Comparison of ENCODE assay signal across 8 cellular contexts in the genomic region with DNA sequence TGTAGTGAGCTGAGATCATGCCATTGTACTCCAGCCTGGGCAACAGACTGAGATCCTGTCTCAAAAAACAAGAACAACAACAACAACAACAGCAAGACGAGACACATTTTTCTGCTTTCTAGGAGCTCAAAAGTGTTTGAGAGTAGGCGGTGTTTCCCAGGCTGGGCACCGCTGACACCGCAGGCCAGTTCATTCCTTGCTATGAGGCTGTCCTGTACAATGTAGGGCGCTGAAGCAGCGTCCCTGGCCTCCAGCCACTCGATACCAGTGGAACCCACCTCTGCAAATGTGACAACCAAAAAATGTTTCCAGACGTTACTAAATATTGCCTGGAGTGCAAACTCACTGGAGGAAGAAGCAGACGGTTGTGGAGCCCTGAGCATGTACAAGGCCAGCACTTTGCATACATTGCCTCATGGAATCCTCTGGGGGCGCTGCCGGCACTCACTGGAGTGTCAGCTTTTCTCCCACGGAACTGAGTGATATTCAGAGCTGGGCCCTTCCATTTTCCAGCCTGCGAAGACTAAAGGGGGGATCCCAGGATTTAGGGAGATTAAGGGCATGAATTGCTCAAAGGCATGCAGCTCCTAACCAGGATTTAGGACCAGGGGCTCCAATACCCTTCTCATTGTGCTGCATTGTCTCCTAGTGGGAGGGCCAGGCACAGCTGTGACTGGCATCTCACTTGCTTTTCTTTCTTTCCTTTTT. TPM values are rescaled to one million over a fixed set of nuclear protein-coding genes. Genes with fewer than 3 reads are reported as not detected.
DNase-seq lines count a peak whose midpoint lies in the region; ATAC-seq and TF ChIP-seq lines count a peak whose summit lies in the region.

No MANE protein-coding gene starts in this region.

- H3K9ac ChIP-seq in MM.1S (ENCODE audit: low read length) = no peak overlapping the region

- DNase-seq in GDM1 (lab: John Stamatoyannopoulos, UW) = peak; percentile 53
- DNase-seq in MM.1S = peak; percentile 63
- DNase-seq in T-helper 9 cell = peak; percentile 28
- DNase-seq in body of pancreas = peak; percentile 84 to 89 (median 88)
- peak; percentile 85 for DNase-seq in islet precursor cell
- DNase-seq in stimulated activated CD4-positive, alpha-beta T cell treated with anti-CD3 and anti-CD28 coated beads, Interleukin-12 subunit alpha, Interleukin-12 subunit beta, amount 100 ng/mL, for 48 hours (ENCODE audit: low read depth in 2 of 3, low spot score in 1 of 3) = peak; percentile 35 to 65 (median 46)
- DNase-seq in NCI-H187 treated with DMSO at 0.1 percent for 48 hours (lab: John Stamatoyannopoulos, UW) = no peak

- H3K9me3 ChIP-seq in MM.1S (replicated peaks; ENCODE audit: insufficient read depth, low read length) (no peaks in the 10 kb centered on the region), body of pancreas (no peaks in the 10 kb centered on the region)

- H3K36me3 ChIP-seq in MM.1S (replicated peaks; ENCODE audit: insufficient read depth, low read length) (no peaks in the 10 kb centered on the region), body of pancreas (replicated peaks in 1 of 2; ENCODE audit: insufficient read depth in 1 of 2, low read depth in 2 of 2) (no peaks in the 10 kb centered on the region)

- ATAC-seq in body of pancreas (peak; percentile 81), GM18870 (IDR thresholded peaks at IDR 0.05; ENCODE audit: unreplicated experiment) (no peak)

- H3K79me2 ChIP-seq in MM.1S (ENCODE audit: low read length) = no peaks in the 10 kb centered on the region

- H3K27me3 ChIP-seq in MM.1S (replicated peaks; ENCODE audit: insufficient read depth, low read length) = no peaks in the 10 kb centered on the region
- H3K27me3 ChIP-seq in body of pancreas = no peaks in the 10 kb centered on the region

- peak overlapping the region; percentile 62 for H2AFZ ChIP-seq in MM.1S (ENCODE audit: low read length)

- H3K4me1 ChIP-seq in MM.1S (ENCODE audit: low read length) = 0 out of 2 replicates have a peak, but pooled peaks cover 7% of the 10 kb centered on the region
- H3K4me1 ChIP-seq in body of pancreas = peaks cover 23% of the 10 kb centered on the region

- WGBS in body of pancreas, 2 donors = 38 to 47% methylated on average over 8 to 13 of the region's 13 CpGs

- H3K4me3 ChIP-seq in MM.1S (ENCODE audit: low read length) = no peak overlapping the region
- no peak overlapping the region for H3K4me3 ChIP-seq in body of pancreas

- no peaks in the 10 kb centered on the region for H4K20me1 ChIP-seq in MM.1S (ENCODE audit: insufficient read depth, low read length)

- H3F3A ChIP-seq in MM.1S (ENCODE audit: insufficient read depth, low read length) = 0 out of 2 replicates have a peak, but pooled peaks cover 6% of the 10 kb centered on the region

- H3K4me2 ChIP-seq in MM.1S (ENCODE audit: low read depth, low read length) = peak overlapping the region; percentile 27; the same call in 1 of the 2 replicates

- peak; percentile 86 for TF ChIP-seq CTCF in MM.1S (IDR thresholded peaks at IDR 0.05; ENCODE audit: low read length)
- TF ChIP-seq CTCF in body of pancreas (IDR thresholded peaks at IDR 0.05) = peak; percentile 75 to 84 (median 78)

- H3K27ac ChIP-seq in MM.1S (ENCODE audit: low read length) (no peak overlapping the region), body of pancreas (peak overlapping the region; percentile 5 to 61 (median 32))

- no peaks in the 10 kb centered on the region for H3K9me2 ChIP-seq in MM.1S (replicated peaks; ENCODE audit: insufficient read depth, low read length)

- no peak for TF ChIP-seq POLR2A in body of pancreas (IDR thresholded peaks at IDR 0.05)

- intact Hi-C loops in body of pancreas (cut with DNase I) = no loop called here

RNA-seq across cellular contexts. Expression of a gene that starts 5.8 kb away (rescaled TPM):
- 10 to 100 TPM in 1 of 2 donors, 1 to 10 TPM in 1; 9.1 to 14.8 TPM for total RNA-seq in body of pancreas

RNA-seq across cellular contexts. Expression of a gene that starts 24.1 kb away (rescaled TPM):
- total RNA-seq in body of pancreas = 100 to 1,000 TPM; 262 to 356 TPM

RNA-seq across cellular contexts. Expression of a gene that starts 36.3 kb away (rescaled TPM):
- 100 to 1,000 TPM in 1 of 2 donors, 10 to 100 TPM in 1; 87.2 to 141 TPM for total RNA-seq in body of pancreas

RNA-seq across cellular contexts. Expression of a gene that starts 39.5 kb away (rescaled TPM):
- 1 to 10 TPM in 1 of 2 donors, under 1 TPM in 1; 0.99 to 2.9 TPM for total RNA-seq in body of pancreas
